16 cellular contexts compared by ENCODE assay signal in genomic region chr3:33746412-33747116, GRCh38.
DNase-seq lines count a peak whose midpoint lies in the region; ATAC-seq, FAIRE-seq and TF ChIP-seq lines count a peak whose summit lies in the region.
"Had no signal": no experiment of that assay in that cellular context is flagged by ENCODE, and none has a peak within 500 bp of the region (broad histone marks: within the 10 kb centered on the region; RNA-seq: fewer than 3 reads in every experiment).

No MANE protein-coding gene starts in this region.

- FAIRE-seq in urothelium cell line (lab: Jason Lieb, UNC): no peak

- H3K36me3 ChIP-seq in OCI-LY3 (replicated peaks; ENCODE audit: low read depth, low read length): no peaks in the 10 kb centered on the region

- H2AFZ ChIP-seq in OCI-LY3 (ENCODE audit: low read depth, low read length): peak overlapping the region; percentile 49
- H2AFZ ChIP-seq: parathyroid adenoma had no signal

- H3K79me2 ChIP-seq in OCI-LY3 (ENCODE audit: low read length): no peaks in the 10 kb centered on the region
- H3K79me2 ChIP-seq: parathyroid adenoma had no signal

- H3K4me3 ChIP-seq in GM12865 (ENCODE audit: low read depth, low read length) (no peak overlapping the region), OCI-LY3 (ENCODE audit: low read length) (peak overlapping the region; percentile 64)

- H4K20me1 ChIP-seq in OCI-LY3 (ENCODE audit: insufficient read depth, low read length): no peaks in the 10 kb centered on the region

- TF ChIP-seq CTCF in GM12865 (IDR thresholded peaks at IDR 0.05; ENCODE audit: insufficient read depth, low read depth, low read length, missing control alignments): no peak
- TF ChIP-seq CTCF in OCI-LY3 (IDR thresholded peaks at IDR 0.05; ENCODE audit: low read depth, low read length): no peak

- H3K27ac ChIP-seq in OCI-LY3 (ENCODE audit: low read length): peak overlapping the region; percentile 56
- H3K27ac ChIP-seq: parathyroid adenoma had no signal

- H3K4me1 ChIP-seq in OCI-LY3 (ENCODE audit: low read length): peaks cover 27% of the 10 kb centered on the region
- H3K4me1 ChIP-seq: Caco-2, parathyroid adenoma had no signal

- H3K9me3 ChIP-seq in OCI-LY3 (ENCODE audit: insufficient read depth, low read length): no peaks in the 10 kb centered on the region
- H3K9me3 ChIP-seq: Caco-2 had no signal

- peak; percentile 84 for ATAC-seq in GM19395 (IDR thresholded peaks at IDR 0.05; ENCODE audit: unreplicated experiment)
- ATAC-seq in HG02973 (IDR thresholded peaks at IDR 0.05; ENCODE audit: unreplicated experiment): peak; percentile 52
- no peak for ATAC-seq in HG03175 (IDR thresholded peaks at IDR 0.05; ENCODE audit: unreplicated experiment)
- ATAC-seq: T-cell had no signal

- H3K9ac ChIP-seq in OCI-LY3 (ENCODE audit: low read length): peak overlapping the region; percentile 9
- H3K9ac ChIP-seq: parathyroid adenoma had no signal

- DNase-seq in GM12865 (ENCODE audit: low read depth) (peak; percentile 56), urothelium cell line (ENCODE audit: low spot score) (no peak), COR-L47 (lab: John Stamatoyannopoulos, UW) (no peak), SKM-1 treated with dmso at 0.1 percent for 144 hours (lab: John Stamatoyannopoulos, UW; ENCODE audit: unreplicated experiment) (no peak)
- DNase-seq: activated CD4-positive, alpha-beta T cell treated with anti-CD3 and anti-CD28 coated beads for 1 hour; activated T-cell treated with anti-CD3 and anti-CD28 coated beads, Interleukin-2, amount 50 U/mL, for 48 hours; Caco-2; IMR-90; NCI-H1930; NK-92 treated with Interleukin-12 subunit alpha and Interleukin-12 subunit beta, amount 100 ng/mL, for 24 hours; T-cell had no signal

- H3K27me3 ChIP-seq in OCI-LY3 (ENCODE audit: low read depth, low read length): no peaks in the 10 kb centered on the region

- H3K4me2 ChIP-seq in OCI-LY3 (ENCODE audit: low read length): peak overlapping the region; percentile 71
